ENCODE assay signal across 25 cellular contexts in genomic region chr10:106987362-106987761, GRCh38.
"Had no signal": no experiment of that assay in that cellular context is flagged by ENCODE, and none has a peak within 500 bp of the region (broad histone marks: within the 10 kb centered on the region; RNA-seq: fewer than 3 reads in every experiment).

No MANE protein-coding gene starts in this region.

- H3K27ac ChIP-seq: ascending aorta, breast epithelium, cardiac muscle cell, colonic mucosa, epithelial cell of prostate, VCaP had no signal

- H3K36me3 ChIP-seq: ascending aorta, breast epithelium, cardiac muscle cell, colonic mucosa had no signal

- H3K27me3 ChIP-seq: ascending aorta, breast epithelium, cardiac muscle cell, colonic mucosa had no signal

- H3K4me3 ChIP-seq: ascending aorta, breast epithelium, cardiac muscle cell, colonic mucosa had no signal

- DNase-seq: activated CD4-positive, alpha-beta memory T cell treated with anti-CD3 and anti-CD28 coated beads, Interleukin-2, amount 10 ng/mL, durations not matched to agents 7 days and 5 days; activated CD4-positive, alpha-beta T cell treated with anti-CD3 and anti-CD28 coated beads for 1 hour; activated CD4-positive, alpha-beta T cell treated with anti-CD3 and anti-CD28 coated beads for 4 hours; activated CD4-positive, alpha-beta T cell treated with anti-CD3 and anti-CD28 coated beads, Interleukin-2, amount 10 ng/mL, durations not matched to agents 7 days and 5 days; activated CD4-positive, alpha-beta T cell treated with anti-CD3 and anti-CD28 coated beads, Interleukin-2, amount 50 U/mL, for 4 hours; activated CD8-positive, alpha-beta memory T cell treated with anti-CD3 and anti-CD28 coated beads, Interleukin-2, amount 50 U/mL, for 48 hours; activated gamma-delta T cell; activated naive CD4-positive, alpha-beta T cell; activated naive CD4-positive, alpha-beta T cell treated with anti-CD3 and anti-CD28 coated beads, Interleukin-2, amount 10 ng/mL, durations not matched to agents 7 days and 5 days; activated naive CD8-positive, alpha-beta T cell treated with anti-CD3 and anti-CD28 coated beads, Interleukin-2, amount 10 ng/mL, durations not matched to agents 7 days and 5 days; activated T-cell treated with anti-CD3 and anti-CD28 coated beads for 4 hours; activated T-cell treated with anti-CD3 and anti-CD28 coated beads, Interleukin-2, amount 50 U/mL, for 24 hours; activated T-cell treated with anti-CD3 and anti-CD28 coated beads, Interleukin-2, amount 50 U/mL, for 72 hours; central memory CD4-positive, alpha-beta T cell; cerebellar nuclear complex; colonic mucosa; effector CD8-positive, alpha-beta T cell; foreskin fibroblast; head of caudate nucleus; T-helper 17 cell had no signal

- H3K4me1 ChIP-seq: ascending aorta, breast epithelium, colonic mucosa had no signal

- H3K9me3 ChIP-seq: ascending aorta, breast epithelium, colonic mucosa had no signal
